Comparison of ENCODE assay signal across 23 cellular contexts in genomic region chr1:201112173-201112731, GRCh38. TPM values are rescaled to one million over a fixed set of nuclear protein-coding genes. Genes with fewer than 3 reads are reported as not detected.
A peak's percentile ranks its signal among the peaks of the same experiment; 100 is the strongest.
DNase-seq lines count a peak whose midpoint lies in the region; ATAC-seq and TF ChIP-seq lines count a peak whose summit lies in the region.
"Had no signal": no experiment of that assay in that cellular context is flagged by ENCODE, and none has a peak within 500 bp of the region (broad histone marks: within the 10 kb centered on the region; RNA-seq: fewer than 3 reads in every experiment).

CACNA1S (minus strand) TSS chr1:201112426; CDS start chr1:201112339, 87 bp downstream.

- no peaks in the 10 kb centered on the region for H3K36me3 ChIP-seq in WERI-Rb-1
- peaks cover 0 to 4% (median 0%) of the 10 kb centered on the region in 3 experiments for H3K36me3 ChIP-seq in naive thymus-derived CD4-positive, alpha-beta T cell (ENCODE audit: control insufficient read depth in 2 of 3, insufficient read depth in 3 of 3, low read length in 3 of 3)
- H3K36me3 ChIP-seq in left ventricle myocardium inferior, result no peaks in the 10 kb centered on the region
- H3K36me3 ChIP-seq: breast epithelium, sigmoid colon, thoracic aorta had no signal

- intact Hi-C loops in Right ventricle myocardium inferior (cut with DNase I), result no loop called here
- intact Hi-C loops in left cardiac atrium (cut with DNase I), result loop anchor here (5.0 to 10.0 kb wide), 2 partner anchors 137 to 550 kb away; no protein-coding TSS in a partner anchor
- intact Hi-C loops in naive thymus-derived CD4-positive, alpha-beta T cell (cut with micrococcal nuclease), result no loop called here
- intact Hi-C loops in left ventricle myocardium inferior (cut with micrococcal nuclease), result loop anchor here (10.0 kb wide), 1 partner anchor 137 kb away; no protein-coding TSS in a partner anchor

- peaks cover 0 to 36% (median 0%) of the 10 kb centered on the region in 5 donors for H3K27me3 Mint-ChIP-seq in naive thymus-derived CD4-positive, alpha-beta T cell
- H3K27me3 Mint-ChIP-seq: activated CD4-positive, alpha-beta T cell treated with anti-CD3 and anti-CD28 coated beads for 36 hours had no signal

- H3K4me3 ChIP-seq in WERI-Rb-1 (ENCODE audit: low read depth, low read length), result peak within 1 kb of the TSS; percentile 6
- H3K4me3 ChIP-seq in naive thymus-derived CD4-positive, alpha-beta T cell (ENCODE audit: low read length), result no peak within 1 kb of the TSS
- H3K4me3 ChIP-seq in left ventricle myocardium inferior, result no peak within 1 kb of the TSS
- H3K4me3 ChIP-seq: breast epithelium, hepatocyte, sigmoid colon, thoracic aorta had no signal

- CTCF ChIA-PET in naive thymus-derived CD4-positive, alpha-beta T cell (lab: Charles Lee), result interaction anchor here (1.5 kb wide), 1 partner anchor 133 kb away, joined by 4 read pairs; no protein-coding TSS in a partner anchor

- no peaks in the 10 kb centered on the region for H3K36me3 Mint-ChIP-seq in naive thymus-derived CD4-positive, alpha-beta T cell

- H3K4me1 ChIP-seq in naive thymus-derived CD4-positive, alpha-beta T cell (ENCODE audit: control insufficient read depth in 2 of 2, insufficient read depth in 2 of 2, low read length in 2 of 2), result peaks cover 0 to 7% of the 10 kb centered on the region in 2 donors
- H3K4me1 ChIP-seq in left ventricle myocardium inferior, result peaks cover 9% of the 10 kb centered on the region
- H3K4me1 ChIP-seq: breast epithelium, parathyroid adenoma had no signal

- H3K27ac ChIP-seq in WERI-Rb-1 (peak within 1 kb of the TSS; percentile 63), left ventricle myocardium inferior (replicated peaks) (no peak within 1 kb of the TSS)
- H3K27ac ChIP-seq in naive thymus-derived CD4-positive, alpha-beta T cell (ENCODE audit: low read depth, low read length), result no peak within 1 kb of the TSS
- H3K27ac ChIP-seq: breast epithelium, hepatocyte, parathyroid adenoma, sigmoid colon, thoracic aorta had no signal

- H3K9me3 Mint-ChIP-seq in naive thymus-derived CD4-positive, alpha-beta T cell, result peaks cover 0 to 2% (median 0%) of the 10 kb centered on the region in 11 donors

- no peaks in the 10 kb centered on the region for H3K9me3 ChIP-seq in WERI-Rb-1 (ENCODE audit: severe bottlenecking)
- no peaks in the 10 kb centered on the region for H3K9me3 ChIP-seq in naive thymus-derived CD4-positive, alpha-beta T cell (ENCODE audit: control insufficient read depth in 2 of 3, low read length in 3 of 3)
- no peaks in the 10 kb centered on the region for H3K9me3 ChIP-seq in left ventricle myocardium inferior (replicated peaks)
- H3K9me3 ChIP-seq: breast epithelium, sigmoid colon, thoracic aorta had no signal

- peaks cover 1 to 23% (median 13%) of the 10 kb centered on the region in 7 donors for H3K4me1 Mint-ChIP-seq in naive thymus-derived CD4-positive, alpha-beta T cell

- TF ChIP-seq CTCF in WERI-Rb-1 (IDR thresholded peaks at IDR 0.05; ENCODE audit: low read depth, low read length), result no peak
- TF ChIP-seq CTCF in left ventricle myocardium inferior (IDR thresholded peaks at IDR 0.05; ENCODE audit: borderline replicate concordance), result no peak

- ATAC-seq in Right ventricle myocardium inferior, result no peak
- ATAC-seq in left cardiac atrium, result no peak
- ATAC-seq in naive thymus-derived CD4-positive, alpha-beta T cell, result no peak
- ATAC-seq: activated CD4-positive, alpha-beta T cell treated with anti-CD3 and anti-CD28 coated beads for 36 hours; SK-N-SH treated with all-trans-retinoic acid at 6 μM for 48 hours had no signal

- DNase-seq in Right ventricle myocardium inferior (ENCODE audit: missing footprints) (peak; percentile 46), left cardiac atrium (no peak), WERI-Rb-1 (peak; percentile 100), HUDEP-2 (lab: John Stamatoyannopoulos, UW; ENCODE audit: unreplicated experiment in 76 of 76) (no peak), LoVo (ENCODE audit: low spot score) (no peak), pons (ENCODE audit: low spot score) (no peak), left ventricle myocardium inferior (no peak)
- no peak for DNase-seq in naive thymus-derived CD4-positive, alpha-beta T cell
- DNase-seq: activated CD4-positive, alpha-beta T cell treated with anti-CD3 and anti-CD28 coated beads for 36 hours; H7; islet precursor cell; NCI-H1092 treated with DMSO at 0.1 percent for 48 hours; NCI-H2081 treated with DMSO at 0.1 percent for 48 hours; NCI-H510A; sigmoid colon had no signal

- POLR2A ChIA-PET in naive thymus-derived CD4-positive, alpha-beta T cell (lab: Charles Lee), result no interaction called here

- peak within 1 kb of the TSS in 9 of 10 donors; percentile 9 to 91 (median 41) for H3K4me3 Mint-ChIP-seq in naive thymus-derived CD4-positive, alpha-beta T cell
- H3K4me3 Mint-ChIP-seq: activated CD4-positive, alpha-beta T cell treated with anti-CD3 and anti-CD28 coated beads for 36 hours had no signal

- H3K27me3 ChIP-seq in WERI-Rb-1 (ENCODE audit: insufficient read depth, low read depth, severe bottlenecking) (no peaks in the 10 kb centered on the region), left ventricle myocardium inferior (ENCODE audit: low read depth) (peaks cover 73% of the 10 kb centered on the region)
- no peaks in the 10 kb centered on the region for H3K27me3 ChIP-seq in naive thymus-derived CD4-positive, alpha-beta T cell (ENCODE audit: control insufficient read depth in 2 of 2, insufficient read depth in 2 of 2, low read length in 2 of 2)

- peak within 1 kb of the TSS in 3 of 9 donors; percentile 15 to 83 (median 48) for H3K27ac Mint-ChIP-seq in naive thymus-derived CD4-positive, alpha-beta T cell
- H3K27ac Mint-ChIP-seq: activated CD4-positive, alpha-beta T cell treated with anti-CD3 and anti-CD28 coated beads for 36 hours had no signal

RNA-seq across cellular contexts. Expression of gene CACNA1S, which starts in this region (rescaled TPM):
- total RNA-seq in Right ventricle myocardium inferior (not detected), left cardiac atrium (not detected), left ventricle myocardium inferior (not detected)
- total RNA-seq in naive thymus-derived CD4-positive, alpha-beta T cell, result not detected
- not detected for polyA plus RNA-seq in naive thymus-derived CD4-positive, alpha-beta T cell
- total RNA-seq: activated CD4-positive, alpha-beta T cell treated with anti-CD3 and anti-CD28 coated beads for 36 hours; breast epithelium; fibroblast of villous mesenchyme; H7; hepatocyte; lung microvascular endothelial cell; RPMI7951; sigmoid colon; thoracic aorta had no signal
- polyA plus RNA-seq: hepatocyte had no signal

Comparison
In these comparisons a context has a peak if more than half of its experiments do, and no peak if none do; other contexts are left out.
1. intact Hi-C loops: an anchor here in left cardiac atrium (5.0 to 10.0 kb wide) and left ventricle myocardium inferior (10.0 kb wide); none called in Right ventricle myocardium inferior and naive thymus-derived CD4-positive, alpha-beta T cell.
2. Peak in DNase-seq in Right ventricle myocardium inferior; RNA of the gene not detected or under 1 TPM.